ENCODE assay signal across 22 cellular contexts in genomic region chr5:170430256-170430655, GRCh38. TPM values are rescaled to one million over a fixed set of nuclear protein-coding genes. Genes with fewer than 3 reads are reported as not detected.
DNase-seq lines count a peak whose midpoint lies in the region; ATAC-seq, FAIRE-seq and TF ChIP-seq lines count a peak whose summit lies in the region.
"Had no signal": no experiment of that assay in that cellular context is flagged by ENCODE, and none has a peak within 500 bp of the region (broad histone marks: within the 10 kb centered on the region; RNA-seq: fewer than 3 reads in every experiment).

No MANE protein-coding gene starts in this region.

- DNase-seq in cardiac septum (ENCODE audit: low spot score) (peak; percentile 6), left cardiac atrium (no peak), bronchial epithelial cell (ENCODE audit: low read depth) (no peak), ureter (ENCODE audit: low spot score) (no peak)
- no peak for DNase-seq in stimulated activated naive CD4-positive, alpha-beta T cell (lab: John Stamatoyannopoulos, UW)
- DNase-seq: 8988T; ACHN; BE2C; C1 segment of cervical spinal cord; CD4-positive, alpha-beta memory T cell; CD4-positive, CD25-positive, alpha-beta regulatory T cell; CD8-positive, alpha-beta memory T cell; COR-L47; DMS153; DMS79 treated with DMSO at 0.1 percent for 48 hours; GF-D8 had no signal

- peak; percentile 32 for FAIRE-seq in bronchial epithelial cell (lab: Jason Lieb, UNC)
- FAIRE-seq: A204.1, G401.6, GM12891, GM19239 had no signal

- no peaks in the 10 kb centered on the region for H3K36me3 ChIP-seq in bronchial epithelial cell (ENCODE audit: control insufficient read depth, insufficient read depth, low read length)
- H3K36me3 ChIP-seq: BE2C, BLaER1 had no signal

- no peak for ATAC-seq in left cardiac atrium

- H3K4me3 ChIP-seq in bronchial epithelial cell (ENCODE audit: low read depth, low read length) = no peak overlapping the region
- H3K4me3 ChIP-seq: BLaER1 had no signal

- peaks cover 2% of the 10 kb centered on the region for H3K27me3 ChIP-seq in bronchial epithelial cell (ENCODE audit: control insufficient read depth, insufficient read depth, low read length)
- H3K27me3 ChIP-seq: BE2C, BLaER1 had no signal

- intact Hi-C loops in cardiac septum (cut with DNase I) = no loop called here
- intact Hi-C loops in left cardiac atrium (cut with DNase I) = no loop called here

- TF ChIP-seq CTCF in bronchial epithelial cell (IDR thresholded peaks at IDR 0.05; ENCODE audit: insufficient read depth, low read length, severe bottlenecking) = no peak

RNA-seq across cellular contexts. Expression of gene KCNMB1, which starts 41.1 kb away (rescaled TPM):
- 5.7 TPM for total RNA-seq in cardiac septum
- total RNA-seq in left cardiac atrium = 1 to 10 TPM; 2.2 to 6.0 TPM
- total RNA-seq in bronchial epithelial cell = not detected in 2 replicates
- total RNA-seq in ureter = 26.6 TPM
- total RNA-seq: A673; CD4-positive, alpha-beta memory T cell; CD8-positive, alpha-beta memory T cell had no signal
